8 cellular contexts compared by ENCODE assay signal in the genomic region with DNA sequence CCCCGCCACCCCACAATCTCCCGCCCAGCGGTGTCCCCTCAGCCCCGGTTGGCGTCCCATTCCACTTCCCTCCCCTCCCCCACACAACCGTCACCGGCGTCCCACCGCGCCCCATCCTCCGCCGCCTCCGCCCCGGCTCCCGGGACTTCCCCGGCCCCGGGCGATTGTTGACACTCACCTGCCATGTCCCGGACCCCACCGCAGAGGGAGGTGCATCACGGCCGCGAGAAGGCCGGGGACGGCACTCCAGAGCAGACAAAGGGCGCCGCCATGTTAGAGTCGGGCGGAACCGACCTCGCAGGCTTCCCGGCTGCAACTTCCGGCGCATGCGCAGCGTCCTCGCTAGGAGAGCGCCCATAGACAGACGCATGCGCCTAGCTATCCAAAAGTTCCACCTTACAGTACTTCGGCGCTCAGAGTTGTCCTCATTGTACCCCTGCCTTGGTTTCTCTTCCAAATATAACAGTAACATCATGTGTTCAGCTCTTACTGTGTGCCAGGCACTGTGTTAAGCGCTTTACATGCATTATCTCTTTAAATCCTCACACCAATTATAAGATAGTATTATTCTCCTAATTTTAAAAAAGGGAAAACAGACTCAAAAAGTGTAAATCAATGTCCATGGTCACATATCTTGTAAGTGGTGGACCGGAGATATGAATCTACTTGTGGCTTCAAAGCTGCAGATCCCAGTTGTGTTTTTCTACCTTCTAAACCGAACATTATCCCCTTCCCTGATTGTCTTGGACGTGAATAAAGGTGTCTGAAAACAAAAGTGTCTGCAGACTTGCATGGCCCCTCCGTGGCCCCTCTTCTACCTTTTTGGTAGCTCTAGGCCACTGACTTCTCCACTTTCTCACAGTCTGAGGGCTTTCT. TPM values are rescaled to one million over a fixed set of nuclear protein-coding genes. Genes with fewer than 3 reads are reported as not detected.
DNase-seq lines count a peak whose midpoint lies in the region; ATAC-seq and TF ChIP-seq lines count a peak whose summit lies in the region.

A gene (minus strand): TSS at position 297 of the 876 bp plus-strand sequence. CDS start 27,606 bp downstream, outside the sequence.

- H3K27me3 Mint-ChIP-seq in Caco-2 (ENCODE audit: insufficient read depth, unreplicated experiment) (no peaks in the 10 kb centered on the region), endothelial cell (ENCODE audit: unreplicated experiment) (peaks cover 5% of the 10 kb centered on the region), mesothelial cell of epicardium (ENCODE audit: low read depth) (no peaks in the 10 kb centered on the region)

- no peaks in the 10 kb centered on the region for H3F3A ChIP-seq in OCI-LY1 (ENCODE audit: insufficient read depth, low read length)

- intact Hi-C loops in Caco-2 (cut with micrococcal nuclease; ENCODE audit: unreplicated experiment): no loop called here

- H3K27ac ChIP-seq in OCI-LY1 (ENCODE audit: low read depth, low read length, poor library complexity, severe bottlenecking): peak within 1 kb of the TSS; percentile 61

- H3K4me1 ChIP-seq in Caco-2: 0 out of 2 replicates have a peak, but pooled peaks cover 4% of the 10 kb centered on the region
- peaks cover 23% of the 10 kb centered on the region for H3K4me1 ChIP-seq in OCI-LY1 (ENCODE audit: insufficient read depth, low read length, severe bottlenecking)

- no peaks in the 10 kb centered on the region for H3K9me2 ChIP-seq in OCI-LY1 (ENCODE audit: low read depth, low read length)

- H3K9me3 Mint-ChIP-seq in Caco-2 (ENCODE audit: unreplicated experiment) (no peaks in the 10 kb centered on the region), endothelial cell (ENCODE audit: unreplicated experiment) (no peaks in the 10 kb centered on the region), mesothelial cell of epicardium (peaks cover 7% of the 10 kb centered on the region)

- peaks cover 12% of the 10 kb centered on the region for H3K36me3 Mint-ChIP-seq in Caco-2 (ENCODE audit: insufficient read depth, unreplicated experiment)
- peaks cover 22% of the 10 kb centered on the region for H3K36me3 Mint-ChIP-seq in endothelial cell (ENCODE audit: low read depth, unreplicated experiment)
- H3K36me3 Mint-ChIP-seq in mesothelial cell of epicardium: peaks cover 15% of the 10 kb centered on the region

- ATAC-seq in GM21447 (IDR thresholded peaks at IDR 0.05; ENCODE audit: unreplicated experiment): peak; percentile 54

- H3K27ac Mint-ChIP-seq in Caco-2 (ENCODE audit: unreplicated experiment): peak within 1 kb of the TSS; percentile 55
- H3K27ac Mint-ChIP-seq in endothelial cell (ENCODE audit: unreplicated experiment): peak within 1 kb of the TSS; percentile 85
- peak within 1 kb of the TSS; percentile 88 for H3K27ac Mint-ChIP-seq in mesothelial cell of epicardium

- H3K36me3 ChIP-seq in Caco-2 (ENCODE audit: control insufficient read depth, insufficient read depth, low read length) (no peaks in the 10 kb centered on the region), OCI-LY1 (ENCODE audit: insufficient read depth, low read length) (peaks cover 18% of the 10 kb centered on the region)

- no TSS peak for BruUV-seq in Caco-2 (replicated peaks; lab: Mats Ljungman, UMichigan)

- H3K4me3 ChIP-seq in Caco-2 (ENCODE audit: low read depth, low read length): peak within 1 kb of the TSS; percentile 82
- peak within 1 kb of the TSS; percentile 76 for H3K4me3 ChIP-seq in OCI-LY1 (ENCODE audit: low read depth, low read length, poor library complexity, severe bottlenecking)

- H3K27me3 ChIP-seq in Caco-2 (replicated peaks; ENCODE audit: control insufficient read depth, insufficient read depth, low read length) (no peaks in the 10 kb centered on the region), OCI-LY1 (ENCODE audit: insufficient read depth, low read length) (no peaks in the 10 kb centered on the region)

- H3K9ac ChIP-seq in OCI-LY1 (ENCODE audit: low read length): peak within 1 kb of the TSS; percentile 57

- H3K4me2 ChIP-seq in OCI-LY1 (ENCODE audit: low read length): peak within 1 kb of the TSS; percentile 73

- POLR2A ChIA-PET in Caco-2 (lab: Charles Lee): interaction anchor here (1.7 kb wide), 1 partner anchor 142 kb away, joined by 3 read pairs; no protein-coding TSS in a partner anchor

- H3K79me2 ChIP-seq in OCI-LY1 (ENCODE audit: insufficient read depth, low read length): no peaks in the 10 kb centered on the region

- no peaks in the 10 kb centered on the region for H4K20me1 ChIP-seq in OCI-LY1 (ENCODE audit: insufficient read depth, low read length)

- no peak for TF ChIP-seq CTCF in Caco-2 (IDR thresholded peaks at IDR 0.05; ENCODE audit: insufficient read depth in 1 of 2, low read depth in 1 of 2, low read length in 1 of 2, severe bottlenecking in 1 of 2, unreplicated experiment in 1 of 2)
- no peak for TF ChIP-seq CTCF in OCI-LY1 (IDR thresholded peaks at IDR 0.05; ENCODE audit: low read length)
- no peak for TF ChIP-seq CTCF in endothelial cell (IDR thresholded peaks at IDR 0.05; ENCODE audit: unreplicated experiment)
- no peak for TF ChIP-seq CTCF in mesothelial cell of epicardium (IDR thresholded peaks at IDR 0.05; ENCODE audit: unreplicated experiment)

- H3K4me3 Mint-ChIP-seq in Caco-2 (ENCODE audit: unreplicated experiment) (peak within 1 kb of the TSS; percentile 81), endothelial cell (ENCODE audit: unreplicated experiment) (peak within 1 kb of the TSS; percentile 94), mesothelial cell of epicardium (peak within 1 kb of the TSS; percentile 87)

- H2AFZ ChIP-seq in OCI-LY1 (ENCODE audit: low read length): peak within 1 kb of the TSS; percentile 67; the same call in 1 of the 2 replicates

- CTCF ChIA-PET in Caco-2 (lab: Charles Lee): interaction anchor here (0.5 to 1.5 kb wide), 3 partner anchors 18 to 161 kb away, joined by 3 to 4 read pairs (median 4); no protein-coding TSS in a partner anchor

- DNase-seq in Caco-2 (peak; percentile 91), HuH-7 (ENCODE audit: low spot score) (peak; percentile 94), endothelial cell (ENCODE audit: low spot score) (peak; percentile 92), mesothelial cell of epicardium (ENCODE audit: low spot score in 2 of 2, unreplicated experiment in 2 of 2) (peak; percentile 92 to 96)
- peak; percentile 96 for DNase-seq in activated CD8-positive, alpha-beta memory T cell treated with anti-CD3 and anti-CD28 coated beads, Interleukin-2, amount 50 U/mL, for 4 hours
- DNase-seq in stimulated activated CD8-positive, alpha-beta memory T cell treated with anti-CD3 and anti-CD28 coated beads, Interleukin-15, amount 100 ng/mL, for 4 hours (ENCODE audit: low read depth in 2 of 2): peak; percentile 94 to 95

- H3K9me3 ChIP-seq in Caco-2: peaks cover 4% of the 10 kb centered on the region; the same call in 1 of the 2 replicates
- H3K9me3 ChIP-seq in OCI-LY1 (ENCODE audit: low read length): no peaks in the 10 kb centered on the region; the same call in 1 of the 2 replicates

- H3K4me1 Mint-ChIP-seq in Caco-2 (ENCODE audit: low read depth, unreplicated experiment) (no peaks in the 10 kb centered on the region), endothelial cell (ENCODE audit: unreplicated experiment) (peaks cover 6% of the 10 kb centered on the region), mesothelial cell of epicardium (peaks cover 13% of the 10 kb centered on the region)

RNA-seq across cellular contexts. Expression of the gene that starts here (rescaled TPM):
- 21.5 and 23.5 TPM in 2 replicates for total RNA-seq in Caco-2 (2022)
- total RNA-seq in endothelial cell (ENCODE audit: unreplicated experiment): 33.6 TPM
- 46.0 to 48.6 TPM (median 48.6 TPM) in 3 replicates for total RNA-seq in mesothelial cell of epicardium

Comparison
In these comparisons a context has a peak if more than half of its experiments do, and no peak if none do; other contexts are left out.
1. Peak in every context shown above with its lines: DNase-seq, ATAC-seq, H3K4me3 ChIP-seq and H3K27ac ChIP-seq.